18 cellular contexts compared by ENCODE assay signal in genomic region chr21:41897047-41897669, GRCh38. TPM values are rescaled to one million over a fixed set of nuclear protein-coding genes. Genes with fewer than 3 reads are reported as not detected.
DNase-seq lines count a peak whose midpoint lies in the region; ATAC-seq and TF ChIP-seq lines count a peak whose summit lies in the region.
"Had no signal": no experiment of that assay in that cellular context is flagged by ENCODE, and none has a peak within 500 bp of the region (broad histone marks: within the 10 kb centered on the region; RNA-seq: fewer than 3 reads in every experiment).

No MANE protein-coding gene starts in this region.

- ATAC-seq in IMR-90 (ENCODE audit: low read depth) (no peak), thoracic aorta (ENCODE audit: insufficient number of reproducible peaks, low FRiP score, low read depth) (no peak), GM21423 (IDR thresholded peaks at IDR 0.05; ENCODE audit: unreplicated experiment) (no peak)
- ATAC-seq in activated naive CD8-positive, alpha-beta T cell treated with anti-CD3 and anti-CD28 coated beads, Interleukin-2, amount 50 U/mL, for 24 hours, result no peak

- no peak for DNase-seq in IMR-90
- no peak for DNase-seq in neural progenitor cell (ENCODE audit: low spot score)
- no peak for DNase-seq in thoracic aorta (ENCODE audit: low spot score)
- DNase-seq in activated naive CD8-positive, alpha-beta T cell treated with anti-CD3 and anti-CD28 coated beads, Interleukin-2, amount 50 U/mL, for 24 hours, result no peak
- DNase-seq in transverse colon, result no peak
- DNase-seq: DMS153; EL; HCEC 1CT; MV-4-11; NCI-H187 treated with DMSO at 0.1 percent for 48 hours; NCI-H2171; NCI-H446; NK-92 treated with Interleukin-12 subunit alpha and Interleukin-12 subunit beta, amount 100 ng/mL, for 24 hours had no signal

- H3K9me1 ChIP-seq in IMR-90 (ENCODE audit: insufficient read depth, low read length), result peaks cover 22% of the 10 kb centered on the region

- H3K4me2 ChIP-seq in IMR-90 (ENCODE audit: low read depth, low read length) (no peak overlapping the region), neural progenitor cell (peak overlapping the region; percentile 61)

- H3K4me3 ChIP-seq in IMR-90 (ENCODE audit: insufficient read depth, low read depth, low read length), result no peak overlapping the region
- H3K4me3 ChIP-seq in neural progenitor cell, result no peak overlapping the region
- peak overlapping the region; percentile 20 for H3K4me3 ChIP-seq in thoracic aorta
- H3K4me3 ChIP-seq in transverse colon, result no peak overlapping the region
- H3K4me3 ChIP-seq: SJSA1 had no signal

- TF ChIP-seq CTCF in IMR-90 (conservative IDR thresholded peaks at IDR 0.05; ENCODE audit: low read depth, low read length) (no peak), brain (conservative IDR thresholded peaks at IDR 0.05) (no peak), neural progenitor cell (IDR thresholded peaks at IDR 0.05) (no peak), thoracic aorta (IDR thresholded peaks at IDR 0.05) (no peak), transverse colon (IDR thresholded peaks at IDR 0.05) (no peak)

- H3K9me3 Mint-ChIP-seq in brain (no peaks in the 10 kb centered on the region), neural progenitor cell (no peaks in the 10 kb centered on the region)
- no peaks in the 10 kb centered on the region for H3K9me3 Mint-ChIP-seq in activated naive CD8-positive, alpha-beta T cell treated with anti-CD3 and anti-CD28 coated beads, Interleukin-2, amount 50 U/mL, for 24 hours

- H3K4me3 Mint-ChIP-seq in brain (peak overlapping the region in 1 of 5 experiments; percentile 6), neural progenitor cell (no peak overlapping the region)
- H3K4me3 Mint-ChIP-seq in activated naive CD8-positive, alpha-beta T cell treated with anti-CD3 and anti-CD28 coated beads, Interleukin-2, amount 50 U/mL, for 24 hours, result no peak overlapping the region

- H3K14ac ChIP-seq in IMR-90 (replicated peaks; ENCODE audit: low read depth, low read length), result no peak overlapping the region

- TF ChIP-seq POLR2A in IMR-90 (IDR thresholded peaks at IDR 0.05; ENCODE audit: low read depth, low read length) (no peak), transverse colon (IDR thresholded peaks at IDR 0.05) (no peak)

- CTCF ChIA-PET in IMR-90 (lab: Yijun Ruan, JAX), result interaction anchor here (0.6 kb wide), 1 partner anchor 19 kb away, joined by 3 read pairs; no protein-coding TSS in a partner anchor

- TF ChIP-seq RAD21 in IMR-90 (IDR thresholded peaks at IDR 0.05; ENCODE audit: low read length), result no peak

- no TSS peak for BruUV-seq in IMR-90 (replicated peaks; lab: Mats Ljungman, UMichigan)

- no peak overlapping the region for H3K56ac ChIP-seq in IMR-90 (ENCODE audit: extremely low read depth, insufficient read depth, low read length)

- peaks cover 4 to 7% of the 10 kb centered on the region in 2 experiments; a peak in 2 of 4 replicates for H3K79me1 ChIP-seq in IMR-90 (ENCODE audit: low read depth in 1 of 2, low read length in 2 of 2)

- no peak overlapping the region for H2BK120ac ChIP-seq in IMR-90 (ENCODE audit: low read depth, low read length)

- H2AFZ ChIP-seq in IMR-90 (replicated peaks; ENCODE audit: low read length, poor library complexity) (peak overlapping the region; percentile 19), neural progenitor cell (replicated peaks) (no peak overlapping the region)

- H3K4me1 ChIP-seq in IMR-90 (ENCODE audit: control insufficient read depth, insufficient read depth, low read length) (peaks cover 14% of the 10 kb centered on the region), neural progenitor cell (peaks cover 42% of the 10 kb centered on the region), thoracic aorta (ENCODE audit: control insufficient read depth in 1 of 2, low read depth in 2 of 2) (peaks cover 6 to 26% of the 10 kb centered on the region in 2 donors), transverse colon (peaks cover 0 to 7% (median 0%) of the 10 kb centered on the region in 4 donors)

- intact Hi-C loops in IMR-90 (cut with micrococcal nuclease) (no loop called here), transverse colon (cut with DNase I; ENCODE audit: low total_unique reads) (no loop called here)

- H3K23ac ChIP-seq in IMR-90 (ENCODE audit: low read depth, low read length), result no peak overlapping the region

- in situ Hi-C loops in IMR-90 (cut with MboI; ENCODE audit: low sequenced_read_pairs), result no loop called here
- in situ Hi-C loops in transverse colon (cut with MboI; ENCODE audit: low pct_ligation_motif_present in 1 of 4, low pct_unique_long_range_greater_than_20kb in 1 of 4, low sequenced_read_pairs in 3 of 4), result no loop called here

- POLR2A ChIA-PET in IMR-90 (lab: Charles Lee; ENCODE audit: unreplicated experiment), result interaction anchor here (0.5 to 0.6 kb wide), 3 partner anchors 32 to 715 kb away, joined by 3 to 6 read pairs (median 3); no protein-coding TSS in a partner anchor

- no peak overlapping the region for H3K18ac ChIP-seq in IMR-90 (ENCODE audit: low read depth, low read length)

- peak overlapping the region in 3 of 5 experiments; percentile 58 to 77 (median 63) for H3K27ac Mint-ChIP-seq in brain
- H3K27ac Mint-ChIP-seq in neural progenitor cell, result no peak overlapping the region
- H3K27ac Mint-ChIP-seq in activated naive CD8-positive, alpha-beta T cell treated with anti-CD3 and anti-CD28 coated beads, Interleukin-2, amount 50 U/mL, for 24 hours, result no peak overlapping the region

- WGBS in IMR-90 (ENCODE audit: extremely low coverage in 2 of 2, insufficient read length in 1 of 2), 2 experiments, result no CpG with 5 or more reads among the region's 11 CpGs
- 79 to 100% methylated on average over 1 to 11 of the region's 11 CpGs for WGBS in transverse colon (ENCODE audit: low coverage in 1 of 2), 2 donors

- H2BK15ac ChIP-seq in IMR-90 (ENCODE audit: low read depth, low read length), result no peak overlapping the region

- H3K9ac ChIP-seq in IMR-90 (ENCODE audit: low read depth, low read length) (no peak overlapping the region), neural progenitor cell (no peak overlapping the region)

- no peak overlapping the region for H4K5ac ChIP-seq in IMR-90 (ENCODE audit: low read depth, low read length)

- no peaks in the 10 kb centered on the region for H3K9me3 ChIP-seq in IMR-90 (ENCODE audit: control insufficient read depth, insufficient read depth, low read length)
- no peaks in the 10 kb centered on the region for H3K9me3 ChIP-seq in neural progenitor cell (ENCODE audit: low read depth)
- no peaks in the 10 kb centered on the region for H3K9me3 ChIP-seq in thoracic aorta
- H3K9me3 ChIP-seq in transverse colon, result no peaks in the 10 kb centered on the region
- H3K9me3 ChIP-seq: SJSA1 had no signal

- peaks cover 4% of the 10 kb centered on the region for H3F3A ChIP-seq in neural progenitor cell (ENCODE audit: low read depth)

- H3K27me3 ChIP-seq in IMR-90 (ENCODE audit: control insufficient read depth, insufficient read depth, low read length) (no peaks in the 10 kb centered on the region), neural progenitor cell (no peaks in the 10 kb centered on the region), thoracic aorta (replicated peaks; ENCODE audit: insufficient read depth) (no peaks in the 10 kb centered on the region), transverse colon (no peaks in the 10 kb centered on the region)
- H3K27me3 ChIP-seq: SJSA1 had no signal

- TF ChIP-seq EP300 in transverse colon (IDR thresholded peaks at IDR 0.05; ENCODE audit: low read depth), result no peak

- H4K91ac ChIP-seq in IMR-90 (ENCODE audit: insufficient read depth, low read depth, low read length), result no peak overlapping the region

- H3K36me3 Mint-ChIP-seq in brain (peaks cover 8% of the 10 kb centered on the region), neural progenitor cell (peaks cover 9% of the 10 kb centered on the region)
- H3K36me3 Mint-ChIP-seq in activated naive CD8-positive, alpha-beta T cell treated with anti-CD3 and anti-CD28 coated beads, Interleukin-2, amount 50 U/mL, for 24 hours (ENCODE audit: low read depth), result peaks cover 16% of the 10 kb centered on the region

- H3K4me1 Mint-ChIP-seq in brain, result peaks cover 46% of the 10 kb centered on the region
- H3K4me1 Mint-ChIP-seq in neural progenitor cell, result peaks cover 30% of the 10 kb centered on the region
- peaks cover 56% of the 10 kb centered on the region for H3K4me1 Mint-ChIP-seq in activated naive CD8-positive, alpha-beta T cell treated with anti-CD3 and anti-CD28 coated beads, Interleukin-2, amount 50 U/mL, for 24 hours

- H2AK5ac ChIP-seq in IMR-90 (ENCODE audit: low read depth, low read length), result no peak overlapping the region

- H3K4ac ChIP-seq in IMR-90 (ENCODE audit: low read depth, low read length), result no peak overlapping the region

- H3K36me3 ChIP-seq in IMR-90 (ENCODE audit: control insufficient read depth, insufficient read depth, low read length) (peaks cover 27% of the 10 kb centered on the region), neural progenitor cell (no peaks in the 10 kb centered on the region), thoracic aorta (peaks cover 20% of the 10 kb centered on the region), transverse colon (peaks cover 0 to 6% (median 0%) of the 10 kb centered on the region in 4 donors)

- H4K8ac ChIP-seq in IMR-90 (ENCODE audit: low read depth in 2 of 2, low read length in 2 of 2), result no peak overlapping the region

- peaks cover 11% of the 10 kb centered on the region for H4K20me1 ChIP-seq in IMR-90 (ENCODE audit: insufficient read depth, low read length)
- no peaks in the 10 kb centered on the region for H4K20me1 ChIP-seq in neural progenitor cell (ENCODE audit: low read depth)

- H3K27me3 Mint-ChIP-seq in brain (no peaks in the 10 kb centered on the region), neural progenitor cell (ENCODE audit: insufficient read depth, low read depth) (peaks cover 3% of the 10 kb centered on the region)
- no peaks in the 10 kb centered on the region for H3K27me3 Mint-ChIP-seq in activated naive CD8-positive, alpha-beta T cell treated with anti-CD3 and anti-CD28 coated beads, Interleukin-2, amount 50 U/mL, for 24 hours

- H3K27ac ChIP-seq in IMR-90 (ENCODE audit: insufficient read depth, low read length) (no peak overlapping the region), neural progenitor cell (no peak overlapping the region), thoracic aorta (no peak overlapping the region), transverse colon (no peak overlapping the region)
- H3K27ac ChIP-seq: HL-60, RWPE1, SJSA1 had no signal

- no peak overlapping the region for H2AK9ac ChIP-seq in IMR-90 (replicated peaks; ENCODE audit: low read depth, low read length, poor library complexity)

- no peak overlapping the region for H2BK20ac ChIP-seq in IMR-90 (ENCODE audit: low read depth, low read length)

- H3K79me2 ChIP-seq in neural progenitor cell (ENCODE audit: low read depth), result no peaks in the 10 kb centered on the region

- dilution Hi-C loops in IMR-90 (cut with HindIII; ENCODE audit: low sequenced_read_pairs, unreplicated experiment), result no loop called here

- H2BK5ac ChIP-seq in IMR-90 (ENCODE audit: low read depth, low read length, poor library complexity, severe bottlenecking), result no peak overlapping the region

RNA-seq across cellular contexts. Expression of gene PRDM15, which starts 18.0 kb away (rescaled TPM):
- total RNA-seq in IMR-90 (2012; rRNA removed) (5.6 and 8.8 TPM in 2 replicates), neural progenitor cell (ENCODE audit: low replicate concordance) (9.0 and 10.4 TPM in 2 replicates), thoracic aorta (10 to 100 TPM in 1 of 2 donors, 1 to 10 TPM in 1; 9.0 to 14.9 TPM), transverse colon (10 to 100 TPM in 2 of 4 donors, 1 to 10 TPM in 2; 6.4 to 88.4 (median 21.1) TPM)
- polyA plus RNA-seq in IMR-90 (2012; rRNA removed) (7.3 and 7.6 TPM in 2 replicates), brain (ENCODE audit: insufficient read depth, low read depth, low replicate concordance) (9.3 TPM)
- polyA plus RNA-seq in IMR-90 (2012; cell fraction: cytosol; rRNA removed), result 2.5 and 3.2 TPM in 2 replicates
- polyA plus RNA-seq in IMR-90 (2012; cell fraction: nucleus; rRNA removed; ENCODE audit: low replicate concordance), result 32.6 and 43.8 TPM in 2 replicates

RNA-seq across cellular contexts. Expression of gene C2CD2, which starts 56.7 kb away (rescaled TPM):
- 19.4 and 25.3 TPM in 2 replicates for total RNA-seq in IMR-90 (2012; rRNA removed)
- 10.6 and 15.6 TPM in 2 replicates for polyA plus RNA-seq in IMR-90 (2012; rRNA removed)
- 5.8 and 8.5 TPM in 2 replicates for polyA plus RNA-seq in IMR-90 (2012; cell fraction: cytosol; rRNA removed)
- polyA plus RNA-seq in IMR-90 (2012; cell fraction: nucleus; rRNA removed; ENCODE audit: low replicate concordance), result 28.1 and 43.3 TPM in 2 replicates
- polyA plus RNA-seq in brain (ENCODE audit: insufficient read depth, low read depth, low replicate concordance), result 6.0 TPM
- total RNA-seq in neural progenitor cell (ENCODE audit: low replicate concordance), result 15.3 and 19.6 TPM in 2 replicates
- total RNA-seq in thoracic aorta, result 10 to 100 TPM; 59.5 to 77.3 TPM
- total RNA-seq in transverse colon, result 10 to 100 TPM in 1 of 4 donors, 1 to 10 TPM in 3; 3.0 to 15.7 (median 7.4) TPM

Comparison
In these comparisons a context has a peak if more than half of its experiments do, and no peak if none do; other contexts are left out.
1. H3K27ac Mint-ChIP-seq: peak in brain (3 of 5); none in neural progenitor cell (single experiment) and activated naive CD8-positive, alpha-beta T cell treated with anti-CD3 and anti-CD28 coated beads, Interleukin-2, amount 50 U/mL, for 24 hours (single experiment).